Comparison of ENCODE assay signal across 1 cellular context in the genomic region with DNA sequence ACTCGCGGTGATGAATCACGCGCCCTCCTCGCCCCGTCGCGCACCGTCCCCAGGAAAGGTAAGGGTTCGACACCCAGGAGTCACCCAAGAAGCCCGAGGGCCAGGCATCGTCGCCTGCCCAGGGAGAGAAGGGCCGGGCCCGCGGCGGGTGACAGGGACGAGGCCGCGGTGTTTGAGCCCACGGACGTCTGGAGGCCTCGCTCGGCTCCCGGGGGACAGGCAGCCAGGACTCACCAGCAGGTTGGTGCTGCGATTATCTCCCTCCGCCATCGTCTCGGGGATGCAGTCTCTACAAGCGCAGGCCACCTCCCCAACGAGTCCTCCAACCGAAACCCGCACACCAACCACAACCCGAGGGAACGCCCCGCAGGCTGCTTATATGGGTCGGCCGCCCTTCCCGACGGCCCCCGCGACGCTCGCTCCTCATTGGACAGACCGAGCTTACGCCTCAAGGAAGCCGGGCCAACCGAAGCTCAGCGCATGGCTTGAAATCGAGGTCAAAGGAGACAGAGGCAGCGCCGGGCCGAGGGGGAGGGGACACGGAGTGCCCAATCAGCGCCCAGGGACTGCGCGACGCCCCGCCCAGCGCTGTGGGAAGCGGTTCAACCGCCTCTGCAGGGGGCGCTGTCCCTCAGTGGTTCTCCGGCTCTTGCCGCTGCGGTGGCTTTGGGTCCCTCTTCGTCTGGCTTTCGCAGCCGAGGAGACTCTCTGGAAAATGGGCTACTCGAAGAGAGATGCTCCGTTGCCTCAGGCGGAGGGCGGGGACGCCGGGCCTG.
TF ChIP-seq lines count a peak whose summit lies in the region.

TSS of gene ARL6IP1 (minus strand) at position 353 of the 776 bp plus-strand sequence. CDS start at position 270, 83 bp downstream.

TF ChIP-seq in HepG2, 621 proteins besides CTCF, POLR2A, EP300 and RAD21 (continued from another document and continues in another):
- peak; percentile 100 for TF ChIP-seq POGK (CRISPR knock-in tag; conservative IDR thresholded peaks at IDR 0.05)
- TF ChIP-seq ZNF879 (CRISPR knock-in tag; IDR thresholded peaks at IDR 0.05): peak; percentile 62; the same call in 1 of the 2 replicates
- TF ChIP-seq, protein P1, sequence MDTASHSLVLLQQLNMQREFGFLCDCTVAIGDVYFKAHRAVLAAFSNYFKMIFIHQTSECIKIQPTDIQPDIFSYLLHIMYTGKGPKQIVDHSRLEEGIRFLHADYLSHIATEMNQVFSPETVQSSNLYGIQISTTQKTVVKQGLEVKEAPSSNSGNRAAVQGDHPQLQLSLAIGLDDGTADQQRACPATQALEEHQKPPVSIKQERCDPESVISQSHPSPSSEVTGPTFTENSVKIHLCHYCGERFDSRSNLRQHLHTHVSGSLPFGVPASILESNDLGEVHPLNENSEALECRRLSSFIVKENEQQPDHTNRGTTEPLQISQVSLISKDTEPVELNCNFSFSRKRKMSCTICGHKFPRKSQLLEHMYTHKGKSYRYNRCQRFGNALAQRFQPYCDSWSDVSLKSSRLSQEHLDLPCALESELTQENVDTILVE (CRISPR knock-in tag; IDR thresholded peaks at IDR 0.05): peak; percentile 96
- TF ChIP-seq ZNF746 (CRISPR knock-in tag; IDR thresholded peaks at IDR 0.05): peak; percentile 52
- peak; percentile 83 for TF ChIP-seq NCOA2 (CRISPR knock-in tag; IDR thresholded peaks at IDR 0.05)
- peak; percentile 90 for TF ChIP-seq HMG20B (CRISPR knock-in tag; conservative IDR thresholded peaks at IDR 0.05)
- peak; percentile 98 for TF ChIP-seq ZNF780A (CRISPR knock-in tag; IDR thresholded peaks at IDR 0.05)
- peak; percentile 90 for TF ChIP-seq U2AF2 (IDR thresholded peaks at IDR 0.05; ENCODE audit: low read depth, low read length)
- TF ChIP-seq ZNF256 (CRISPR knock-in tag; conservative IDR thresholded peaks at IDR 0.05): peak; percentile 92
- TF ChIP-seq ZBTB46 (CRISPR knock-in tag; IDR thresholded peaks at IDR 0.05; ENCODE audit: borderline replicate concordance): no peak
- TF ChIP-seq THRA (CRISPR knock-in tag; IDR thresholded peaks at IDR 0.05; ENCODE audit: borderline replicate concordance): peak; percentile 90
- TF ChIP-seq SCMH1 (CRISPR knock-in tag; IDR thresholded peaks at IDR 0.05; ENCODE audit: borderline replicate concordance): no peak
- no peak for TF ChIP-seq KAT2B (IDR thresholded peaks at IDR 0.05; ENCODE audit: borderline replicate concordance, low read depth, low read length)
- peak; percentile 100 for TF ChIP-seq KDM2A (CRISPR knock-in tag; IDR thresholded peaks at IDR 0.05; ENCODE audit: borderline replicate concordance, low read depth)
- TF ChIP-seq, protein P2, sequence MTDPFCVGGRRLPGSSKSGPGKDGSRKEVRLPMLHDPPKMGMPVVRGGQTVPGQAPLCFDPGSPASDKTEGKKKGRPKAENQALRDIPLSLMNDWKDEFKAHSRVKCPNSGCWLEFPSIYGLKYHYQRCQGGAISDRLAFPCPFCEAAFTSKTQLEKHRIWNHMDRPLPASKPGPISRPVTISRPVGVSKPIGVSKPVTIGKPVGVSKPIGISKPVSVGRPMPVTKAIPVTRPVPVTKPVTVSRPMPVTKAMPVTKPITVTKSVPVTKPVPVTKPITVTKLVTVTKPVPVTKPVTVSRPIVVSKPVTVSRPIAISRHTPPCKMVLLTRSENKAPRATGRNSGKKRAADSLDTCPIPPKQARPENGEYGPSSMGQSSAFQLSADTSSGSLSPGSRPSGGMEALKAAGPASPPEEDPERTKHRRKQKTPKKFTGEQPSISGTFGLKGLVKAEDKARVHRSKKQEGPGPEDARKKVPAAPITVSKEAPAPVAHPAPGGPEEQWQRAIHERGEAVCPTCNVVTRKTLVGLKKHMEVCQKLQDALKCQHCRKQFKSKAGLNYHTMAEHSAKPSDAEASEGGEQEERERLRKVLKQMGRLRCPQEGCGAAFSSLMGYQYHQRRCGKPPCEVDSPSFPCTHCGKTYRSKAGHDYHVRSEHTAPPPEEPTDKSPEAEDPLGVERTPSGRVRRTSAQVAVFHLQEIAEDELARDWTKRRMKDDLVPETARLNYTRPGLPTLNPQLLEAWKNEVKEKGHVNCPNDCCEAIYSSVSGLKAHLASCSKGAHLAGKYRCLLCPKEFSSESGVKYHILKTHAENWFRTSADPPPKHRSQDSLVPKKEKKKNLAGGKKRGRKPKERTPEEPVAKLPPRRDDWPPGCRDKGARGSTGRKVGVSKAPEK (CRISPR knock-in tag; IDR thresholded peaks at IDR 0.05; ENCODE audit: borderline replicate concordance): peak; percentile 89; the same call in 1 of the 2 replicates
- TF ChIP-seq, protein P3, sequence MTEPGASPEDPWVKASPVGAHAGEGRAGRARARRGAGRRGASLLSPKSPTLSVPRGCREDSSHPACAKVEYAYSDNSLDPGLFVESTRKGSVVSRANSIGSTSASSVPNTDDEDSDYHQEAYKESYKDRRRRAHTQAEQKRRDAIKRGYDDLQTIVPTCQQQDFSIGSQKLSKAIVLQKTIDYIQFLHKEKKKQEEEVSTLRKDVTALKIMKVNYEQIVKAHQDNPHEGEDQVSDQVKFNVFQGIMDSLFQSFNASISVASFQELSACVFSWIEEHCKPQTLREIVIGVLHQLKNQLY (CRISPR knock-in tag; IDR thresholded peaks at IDR 0.05): peak; percentile 77
- TF ChIP-seq ZNF720 (CRISPR knock-in tag; IDR thresholded peaks at IDR 0.05): 0 out of 2 replicates have a peak, but pooled peaks have one; percentile 39
- peak; percentile 72 for TF ChIP-seq ZEB1 (IDR thresholded peaks at IDR 0.05; ENCODE audit: insufficient replicate concordance, low read depth)
- TF ChIP-seq TFAP4 (IDR thresholded peaks at IDR 0.05; ENCODE audit: borderline replicate concordance, low read depth): no peak; the same call in 1 of the 2 replicates
- TF ChIP-seq NAIF1 (CRISPR knock-in tag; IDR thresholded peaks at IDR 0.05; ENCODE audit: borderline replicate concordance): peak; percentile 96
- peak; percentile 49; the same call in 1 of the 2 replicates for TF ChIP-seq NFIC (IDR thresholded peaks at IDR 0.05; ENCODE audit: low read length)
- peak; percentile 94 for TF ChIP-seq PAX8 (CRISPR knock-in tag; IDR thresholded peaks at IDR 0.05; ENCODE audit: borderline replicate concordance)
- TF ChIP-seq ATAD3A (CRISPR knock-in tag; IDR thresholded peaks at IDR 0.05): peak; percentile 93; the same call in 1 of the 2 replicates
- TF ChIP-seq GATAD1 (CRISPR knock-in tag; IDR thresholded peaks at IDR 0.05): peak; percentile 94
- TF ChIP-seq FOXP4 (CRISPR knock-in tag; IDR thresholded peaks at IDR 0.05): peak; percentile 81
- no peak for TF ChIP-seq SP1 (IDR thresholded peaks at IDR 0.05)
- peak; percentile 99 for TF ChIP-seq SP1 (CRISPR knock-in tag; IDR thresholded peaks at IDR 0.05)
- peak; percentile 82; the same call in 1 of the 2 replicates for TF ChIP-seq ZNF33A (CRISPR knock-in tag; IDR thresholded peaks at IDR 0.05; ENCODE audit: borderline replicate concordance)
- peak; percentile 54 for TF ChIP-seq HNF4A (CRISPR knock-in tag; IDR thresholded peaks at IDR 0.05)
- TF ChIP-seq, protein P4, sequence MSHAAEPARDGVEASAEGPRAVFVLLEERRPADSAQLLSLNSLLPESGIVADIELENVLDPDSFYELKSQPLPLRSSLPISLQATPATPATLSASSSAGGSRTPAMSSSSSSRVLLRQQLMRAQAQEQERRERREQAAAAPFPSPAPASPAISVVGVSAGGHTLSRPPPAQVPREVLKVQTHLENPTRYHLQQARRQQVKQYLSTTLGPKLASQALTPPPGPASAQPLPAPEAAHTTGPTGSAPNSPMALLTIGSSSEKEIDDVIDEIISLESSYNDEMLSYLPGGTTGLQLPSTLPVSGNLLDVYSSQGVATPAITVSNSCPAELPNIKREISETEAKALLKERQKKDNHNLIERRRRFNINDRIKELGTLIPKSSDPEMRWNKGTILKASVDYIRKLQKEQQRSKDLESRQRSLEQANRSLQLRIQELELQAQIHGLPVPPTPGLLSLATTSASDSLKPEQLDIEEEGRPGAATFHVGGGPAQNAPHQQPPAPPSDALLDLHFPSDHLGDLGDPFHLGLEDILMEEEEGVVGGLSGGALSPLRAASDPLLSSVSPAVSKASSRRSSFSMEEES (CRISPR knock-in tag; IDR thresholded peaks at IDR 0.05): peak; percentile 79
- peak; percentile 76 for TF ChIP-seq ZZZ3 (CRISPR knock-in tag; IDR thresholded peaks at IDR 0.05; ENCODE audit: borderline replicate concordance)
- peak; percentile 48; the same call in 1 of the 2 replicates for TF ChIP-seq HCFC1 (IDR thresholded peaks at IDR 0.05; ENCODE audit: low read depth, low read length)
- no peak; the same call in 1 of the 2 replicates for TF ChIP-seq STAT6 (CRISPR knock-in tag; IDR thresholded peaks at IDR 0.05; ENCODE audit: borderline replicate concordance)
- TF ChIP-seq, protein P5, sequence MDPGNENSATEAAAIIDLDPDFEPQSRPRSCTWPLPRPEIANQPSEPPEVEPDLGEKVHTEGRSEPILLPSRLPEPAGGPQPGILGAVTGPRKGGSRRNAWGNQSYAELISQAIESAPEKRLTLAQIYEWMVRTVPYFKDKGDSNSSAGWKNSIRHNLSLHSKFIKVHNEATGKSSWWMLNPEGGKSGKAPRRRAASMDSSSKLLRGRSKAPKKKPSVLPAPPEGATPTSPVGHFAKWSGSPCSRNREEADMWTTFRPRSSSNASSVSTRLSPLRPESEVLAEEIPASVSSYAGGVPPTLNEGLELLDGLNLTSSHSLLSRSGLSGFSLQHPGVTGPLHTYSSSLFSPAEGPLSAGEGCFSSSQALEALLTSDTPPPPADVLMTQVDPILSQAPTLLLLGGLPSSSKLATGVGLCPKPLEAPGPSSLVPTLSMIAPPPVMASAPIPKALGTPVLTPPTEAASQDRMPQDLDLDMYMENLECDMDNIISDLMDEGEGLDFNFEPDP (CRISPR knock-in tag; conservative IDR thresholded peaks at IDR 0.05): no peak
